ENCODE assay signal across 25 cellular contexts in genomic region chr4:108313546-108314339, GRCh38.
DNase-seq lines count a peak whose midpoint lies in the region; ATAC-seq, FAIRE-seq and TF ChIP-seq lines count a peak whose summit lies in the region.
"Had no signal": no experiment of that assay in that cellular context is flagged by ENCODE, and none has a peak within 500 bp of the region (broad histone marks: within the 10 kb centered on the region; RNA-seq: fewer than 3 reads in every experiment).

No MANE protein-coding gene starts in this region.

- H3K4me1 ChIP-seq in H1 (replicated peaks in 1 of 4; ENCODE audit: control insufficient read depth in 3 of 4, insufficient read depth in 4 of 4, low read length in 3 of 4), result peaks cover 0 to 3% (median 0%) of the 10 kb centered on the region in 4 experiments; a peak in 1 of 7 replicates
- peaks cover 17% of the 10 kb centered on the region for H3K4me1 ChIP-seq in mesodermal cell (ENCODE audit: control insufficient read depth, insufficient read depth, low read length, poor library complexity, severe bottlenecking)

- peaks cover 25% of the 10 kb centered on the region for H3K27me3 Mint-ChIP-seq in stimulated activated naive CD8-positive, alpha-beta T cell treated with anti-CD3 and anti-CD28 coated beads, Interleukin-15, amount 100 ng/mL, for 72 hours

- no peaks in the 10 kb centered on the region for H3K9me3 Mint-ChIP-seq in stimulated activated naive CD8-positive, alpha-beta T cell treated with anti-CD3 and anti-CD28 coated beads, Interleukin-15, amount 100 ng/mL, for 72 hours
- H3K9me3 Mint-ChIP-seq: HFFc6 had no signal

- no peak overlapping the region for H2BK5ac ChIP-seq in H1 (ENCODE audit: low read depth, low read length)

- no peaks in the 10 kb centered on the region for H4K20me1 ChIP-seq in H1 (replicated peaks in 1 of 2; ENCODE audit: control insufficient read depth in 1 of 2, insufficient read depth in 2 of 2, low read length in 2 of 2)

- H3K27ac ChIP-seq in H1 (ENCODE audit: low read depth, low read length), result no peak overlapping the region
- H3K27ac ChIP-seq in mesodermal cell (ENCODE audit: low read depth, low read length, severe bottlenecking), result peak overlapping the region; percentile 87
- H3K27ac ChIP-seq: KMS-11 had no signal

- no peak overlapping the region for H2BK15ac ChIP-seq in H1 (ENCODE audit: low read length)

- no peak for TF ChIP-seq EP300 in H1 (IDR thresholded peaks at IDR 0.05; ENCODE audit: borderline replicate concordance in 1 of 2, low read depth in 2 of 2, low read length in 2 of 2)

- H3K36me3 ChIP-seq in H1 (ENCODE audit: control insufficient read depth in 2 of 4, insufficient read depth in 4 of 4, low read length in 3 of 4), result no peaks in the 10 kb centered on the region
- H3K36me3 ChIP-seq in mesodermal cell (ENCODE audit: control insufficient read depth, insufficient read depth, low read length), result no peaks in the 10 kb centered on the region
- H3K36me3 ChIP-seq: MG63 had no signal

- no peaks in the 10 kb centered on the region for H3K27me3 ChIP-seq in H1 (replicated peaks in 1 of 4; ENCODE audit: control insufficient read depth in 3 of 4, extremely low read depth in 1 of 4, insufficient read depth in 3 of 4, low read length in 3 of 4)
- H3K27me3 ChIP-seq: MG63 had no signal

- no peak overlapping the region for H3K23ac ChIP-seq in H1 (ENCODE audit: insufficient read length)

- H4K5ac ChIP-seq in H1 (ENCODE audit: insufficient read length, low read depth, low read length), result no peak overlapping the region

- H2BK120ac ChIP-seq in H1 (replicated peaks; ENCODE audit: low read depth, low read length), result no peak overlapping the region

- peak overlapping the region; percentile 83 for H2AFZ ChIP-seq in H1 (ENCODE audit: low read length)

- H3K4me3 ChIP-seq in H1 (ENCODE audit: extremely low read depth in 1 of 4, insufficient read depth in 2 of 4, low read depth in 3 of 4, low read length in 4 of 4), result no peak overlapping the region
- H3K4me3 ChIP-seq in mesodermal cell (ENCODE audit: extremely low read depth, insufficient read depth, low read length, poor library complexity, severe bottlenecking), result no peak overlapping the region
- H3K4me3 ChIP-seq: MG63 had no signal

- peaks cover 41% of the 10 kb centered on the region for H3K4me1 Mint-ChIP-seq in stimulated activated naive CD8-positive, alpha-beta T cell treated with anti-CD3 and anti-CD28 coated beads, Interleukin-15, amount 100 ng/mL, for 72 hours
- H3K4me1 Mint-ChIP-seq: CD14-positive monocyte had no signal

- CTCF ChIA-PET in H1 (lab: Charles Lee; ENCODE audit: partially characterized antibody), result interaction anchor here (0.7 to 1.3 kb wide), 4 partner anchors 11 to 242 kb away, joined by 3 to 4 read pairs (median 4); no protein-coding TSS in a partner anchor

- TF ChIP-seq CTCF in H1 (IDR thresholded peaks at IDR 0.05; ENCODE audit: control extremely low read depth in 1 of 3, insufficient read depth in 1 of 3, low read depth in 1 of 3, low read length in 3 of 3), result no peak

- no peak overlapping the region for H3K18ac ChIP-seq in H1 (ENCODE audit: extremely low read depth, low read length)

- H3K14ac ChIP-seq in H1 (ENCODE audit: insufficient read length), result no peak overlapping the region

- TF ChIP-seq RAD21 in H1 (IDR thresholded peaks at IDR 0.05 in 1 of 2, conservative IDR thresholded peaks at IDR 0.05 in 1 of 2; ENCODE audit: low read depth in 2 of 2, low read length in 2 of 2), result no peak

- no peak overlapping the region for H2AK5ac ChIP-seq in H1 (ENCODE audit: low read depth, low read length)

- no peaks in the 10 kb centered on the region; the same call in 1 of the 2 replicates for H3K23me2 ChIP-seq in H1 (ENCODE audit: low read depth, low read length)

- TF ChIP-seq POLR2A in H1 (IDR thresholded peaks at IDR 0.05; ENCODE audit: control extremely low read depth in 1 of 2, low read depth in 2 of 2, low read length in 2 of 2), result no peak

- H3K4ac ChIP-seq in H1 (replicated peaks; ENCODE audit: insufficient read length, low read depth, low read length), result no peak overlapping the region

- no peak overlapping the region for H4K91ac ChIP-seq in H1 (replicated peaks; ENCODE audit: insufficient read length, low read length)

- no peak overlapping the region for H2BK20ac ChIP-seq in H1 (ENCODE audit: low read length)

- no peaks in the 10 kb centered on the region for H3K79me1 ChIP-seq in H1 (ENCODE audit: low read depth, low read length)

- H3K9ac ChIP-seq in H1 (replicated peaks in 1 of 4; ENCODE audit: extremely low read depth in 1 of 4, low read depth in 3 of 4, low read length in 3 of 4), result no peak overlapping the region
- H3K9ac ChIP-seq: KMS-11 had no signal

- POLR2A ChIA-PET in H1 (lab: Charles Lee; ENCODE audit: partially characterized antibody), result interaction anchor here (1.1 kb wide), 1 partner anchor 10 kb away, joined by 3 read pairs; no protein-coding TSS in a partner anchor

- no peaks in the 10 kb centered on the region for H3K79me2 ChIP-seq in H1 (ENCODE audit: control insufficient read depth in 1 of 2, insufficient read depth in 2 of 2, low read length in 2 of 2)

- H3K9me3 ChIP-seq in H1 (ENCODE audit: insufficient read depth in 2 of 2, low read depth in 1 of 2, low read length in 1 of 2) (peaks cover 0 to 6% of the 10 kb centered on the region in 2 experiments; a peak in 2 of 4 replicates), mesodermal cell (ENCODE audit: control insufficient read depth, low read length) (peaks cover 9% of the 10 kb centered on the region)
- H3K9me3 ChIP-seq: MG63 had no signal

- H2BK12ac ChIP-seq in H1 (ENCODE audit: low read depth, low read length), result no peak overlapping the region

- no peak overlapping the region for H4K8ac ChIP-seq in H1 (ENCODE audit: extremely low read depth, insufficient read depth, low read length)

- WGBS in H1 (ENCODE audit: extremely low coverage in 1 of 2, insufficient coverage in 1 of 2, insufficient read length in 1 of 2, insufficient replicate concordance in 2 of 2, low coverage in 1 of 2, low lambda C conversion rate in 2 of 2, missing lambda C conversion rate in 1 of 2), 2 experiments, result 83% methylated on average over 5 of the region's 5 CpGs; no CpG with 5 or more reads in 1 of the 2 experiments
- 100% methylated on average over 2 of the region's 5 CpGs; no CpG with 5 or more reads in 1 of the 2 experiments for WGBS in mesodermal cell (ENCODE audit: insufficient coverage in 2 of 2), 2 experiments

- H3K56ac ChIP-seq in H1 (replicated peaks; ENCODE audit: insufficient read length, low read depth, low read length), result no peak overlapping the region

- peak; percentile 53 for ATAC-seq in stimulated activated naive CD8-positive, alpha-beta T cell treated with anti-CD3 and anti-CD28 coated beads, Interleukin-15, amount 100 ng/mL, for 72 hours
- ATAC-seq in stimulated activated naive CD8-positive, alpha-beta T cell treated with anti-CD3 and anti-CD28 coated beads, Interleukin-15, Interleukin-2, amounts not matched to agents 100 U/mL and 50 U/mL, for 24 hours, result no peak
- no peak for ATAC-seq in esophagus mucosa
- ATAC-seq: HepG2 had no signal

- no peak overlapping the region for H3K4me3 Mint-ChIP-seq in stimulated activated naive CD8-positive, alpha-beta T cell treated with anti-CD3 and anti-CD28 coated beads, Interleukin-15, amount 100 ng/mL, for 72 hours
- H3K4me3 Mint-ChIP-seq: CD14-positive monocyte, HFFc6 had no signal

- no peak overlapping the region for H3K4me2 ChIP-seq in H1 (ENCODE audit: insufficient read depth in 1 of 2, low read depth in 2 of 2, low read length in 2 of 2)
- H3K4me2 ChIP-seq: KMS-11 had no signal

- H3K27ac Mint-ChIP-seq in stimulated activated naive CD8-positive, alpha-beta T cell treated with anti-CD3 and anti-CD28 coated beads, Interleukin-15, amount 100 ng/mL, for 72 hours, result peak overlapping the region in 1 of 2 donors; percentile 74
- H3K27ac Mint-ChIP-seq: CD14-positive monocyte, HFFc6 had no signal

- no peak for FAIRE-seq in H1 (lab: Jason Lieb, UNC)
- FAIRE-seq: H54, HepG2 had no signal

- DNase-seq in stimulated activated naive CD8-positive, alpha-beta T cell treated with anti-CD3 and anti-CD28 coated beads, Interleukin-15, amount 100 ng/mL, for 72 hours, result no peak
- DNase-seq in stimulated activated naive CD8-positive, alpha-beta T cell treated with anti-CD3 and anti-CD28 coated beads, Interleukin-15, Interleukin-2, amounts not matched to agents 100 U/mL and 50 U/mL, for 24 hours, result no peak
- DNase-seq in H1 (ENCODE audit: low read depth in 1 of 2, low spot score in 2 of 2), result no peak
- no peak for DNase-seq in HPDE6-E6E7 (ENCODE audit: extremely low spot score)
- DNase-seq in NCI-H774 (lab: John Stamatoyannopoulos, UW), result no peak
- DNase-seq: ACHN; AML-193; COR-L47; DMS153; EL; HFFc6; MG63; NCI-H1105; NCI-H1694; NCI-H2107; NCI-H345; NCI-H526 treated with DMSO at 0.1 percent for 48 hours; NK-92 treated with Interleukin-12 subunit alpha and Interleukin-12 subunit beta, amount 100 ng/mL, for 24 hours; SHP77 had no signal

TF ChIP-seq in H1, 55 proteins besides CTCF, POLR2A, EP300 and RAD21:
- TF ChIP-seq SP2 (IDR thresholded peaks at IDR 0.05; ENCODE audit: low read length), result no peak
- no peak for TF ChIP-seq JUN (IDR thresholded peaks at IDR 0.05; ENCODE audit: low read depth, low read length)
- no peak for TF ChIP-seq EGR1 (IDR thresholded peaks at IDR 0.05; ENCODE audit: borderline replicate concordance, low read depth, low read length)
- no peak for TF ChIP-seq FOSL1 (IDR thresholded peaks at IDR 0.05; ENCODE audit: insufficient read depth, low read depth, low read length)
- no peak for TF ChIP-seq ZNF274 (IDR thresholded peaks at IDR 0.05; ENCODE audit: borderline replicate concordance, extremely low read depth, low read length)
- TF ChIP-seq SP4 (IDR thresholded peaks at IDR 0.05; ENCODE audit: low read length), result no peak
- TF ChIP-seq HDAC2 (IDR thresholded peaks at IDR 0.05; ENCODE audit: borderline replicate concordance in 1 of 2, low read depth in 2 of 2, low read length in 2 of 2), result no peak
